8 cellular contexts compared by ENCODE assay signal in genomic region chr1:9317591-9318331, GRCh38. TPM values are rescaled to one million over a fixed set of nuclear protein-coding genes. Genes with fewer than 3 reads are reported as not detected.
A peak's percentile ranks its signal among the peaks of the same experiment; 100 is the strongest.
DNase-seq lines count a peak whose midpoint lies in the region; ATAC-seq lines count a peak whose summit lies in the region.

No MANE protein-coding gene starts in this region.

- H3K27ac Mint-ChIP-seq in activated naive CD8-positive, alpha-beta T cell treated with anti-CD3 and anti-CD28 coated beads for 36 hours = no peak overlapping the region

- in situ Hi-C loops in ACHN (cut with HindIII; ENCODE audit: low pct_ligation_motif_present, low pct_unique_long_range_greater_than_20kb, low sequenced_read_pairs) = no loop called here

- no peaks in the 10 kb centered on the region for H3K36me3 Mint-ChIP-seq in activated naive CD8-positive, alpha-beta T cell treated with anti-CD3 and anti-CD28 coated beads for 36 hours

- peak overlapping the region; percentile 58 for H3K4me3 Mint-ChIP-seq in activated naive CD8-positive, alpha-beta T cell treated with anti-CD3 and anti-CD28 coated beads for 36 hours

- peaks cover 29% of the 10 kb centered on the region for H3K4me1 Mint-ChIP-seq in activated naive CD8-positive, alpha-beta T cell treated with anti-CD3 and anti-CD28 coated beads for 36 hours

- DNase-seq in stimulated activated CD4-positive, alpha-beta T cell treated with anti-CD3 and anti-CD28 coated beads, Interleukin-15, amount 100 ng/mL, for 24 hours = peak; percentile 40
- DNase-seq in stimulated activated CD4-positive, alpha-beta T cell treated with anti-CD3 and anti-CD28 coated beads, Interleukin-1b, Interleukin-23, amount 100 ng/mL, for 48 hours = no peak
- DNase-seq in activated naive CD8-positive, alpha-beta T cell treated with anti-CD3 and anti-CD28 coated beads for 36 hours = peak; percentile 36
- peak; percentile 28 for DNase-seq in kidney tubule cell (ENCODE audit: low spot score)
- DNase-seq in effector CD4-positive, alpha-beta T cell = no peak
- DNase-seq in NCI-H1048 (lab: John Stamatoyannopoulos, UW) = no peak
- no peak for DNase-seq in ACHN

- H3K9me3 Mint-ChIP-seq in activated naive CD8-positive, alpha-beta T cell treated with anti-CD3 and anti-CD28 coated beads for 36 hours = no peaks in the 10 kb centered on the region

- H3K27me3 Mint-ChIP-seq in activated naive CD8-positive, alpha-beta T cell treated with anti-CD3 and anti-CD28 coated beads for 36 hours = no peaks in the 10 kb centered on the region

- ATAC-seq in GM19467 (IDR thresholded peaks at IDR 0.05; ENCODE audit: unreplicated experiment) = no peak

RNA-seq across cellular contexts. Expression of gene SPSB1, which starts 25.1 kb away (rescaled TPM):
- under 1 TPM; 0.36 to 0.37 TPM for total RNA-seq in activated naive CD8-positive, alpha-beta T cell treated with anti-CD3 and anti-CD28 coated beads for 36 hours

Comparison
In these comparisons a context has a peak if more than half of its experiments do, and no peak if none do; other contexts are left out.
1. DNase-seq: peak in stimulated activated CD4-positive, alpha-beta T cell treated with anti-CD3 and anti-CD28 coated beads, Interleukin-15, amount 100 ng/mL, for 24 hours (single experiment), activated naive CD8-positive, alpha-beta T cell treated with anti-CD3 and anti-CD28 coated beads for 36 hours (single experiment) and kidney tubule cell (single experiment); none in stimulated activated CD4-positive, alpha-beta T cell treated with anti-CD3 and anti-CD28 coated beads, Interleukin-1b, Interleukin-23, amount 100 ng/mL, for 48 hours (single experiment), effector CD4-positive, alpha-beta T cell (single experiment), NCI-H1048 (single experiment) and ACHN (single experiment).